Comparison of ENCODE assay signal across 25 cellular contexts in genomic region chr6:3856576-3856975, GRCh38.
"Had no signal": no experiment of that assay in that cellular context is flagged by ENCODE, and none has a peak within 500 bp of the region (broad histone marks: within the 10 kb centered on the region; RNA-seq: fewer than 3 reads in every experiment).

No MANE protein-coding gene starts in this region.

- H3K4me3 Mint-ChIP-seq: mesothelial cell of epicardium; naive B cell; natural killer cell; stimulated activated memory B cell treated with anti-CD40 and anti-IgM and Interleukin-4, amounts not matched to agents 10 μg/mL and 1 μg/mL and 100 μg/mL, for 72 hours; stimulated activated naive CD8-positive, alpha-beta T cell treated with anti-CD3 and anti-CD28 coated beads, Interleukin-15, amount 100 ng/mL, for 72 hours had no signal

- H3K27ac Mint-ChIP-seq: natural killer cell; stimulated activated memory B cell treated with anti-CD40 and anti-IgM and Interleukin-4, amounts not matched to agents 10 μg/mL and 1 μg/mL and 100 μg/mL, for 72 hours; stimulated activated naive CD8-positive, alpha-beta T cell treated with anti-CD3 and anti-CD28 coated beads, Interleukin-15, amount 100 ng/mL, for 72 hours had no signal

- H3K9me3 Mint-ChIP-seq: natural killer cell had no signal

- H3K4me1 ChIP-seq: left lung, pancreas, prostate gland, sigmoid colon, spleen, uterus had no signal

- H3K27ac ChIP-seq: left lung, pancreas, prostate gland, sigmoid colon, spleen, transverse colon, uterus had no signal

- H3K9me3 ChIP-seq: left lung, pancreas, prostate gland, sigmoid colon, transverse colon, uterus had no signal

- H3K36me3 ChIP-seq: left lung, pancreas, prostate gland, sigmoid colon, spleen, transverse colon, uterus had no signal

- H3K4me3 ChIP-seq: left lung, lung, pancreas, prostate gland, sigmoid colon, spleen, transverse colon, uterus had no signal

- ATAC-seq: left cardiac atrium; left lung; natural killer cell; pancreas; right cardiac atrium; stimulated activated memory B cell treated with anti-CD40 and anti-IgM and Interleukin-4, amounts not matched to agents 10 μg/mL and 1 μg/mL and 100 μg/mL, for 72 hours; stimulated activated naive CD8-positive, alpha-beta T cell treated with anti-CD3 and anti-CD28 coated beads, Interleukin-15, amount 100 ng/mL, for 72 hours had no signal

- H3K4me1 Mint-ChIP-seq: naive B cell; natural killer cell; stimulated activated memory B cell treated with anti-CD40 and anti-IgM and Interleukin-4, amounts not matched to agents 10 μg/mL and 1 μg/mL and 100 μg/mL, for 72 hours; stimulated activated naive CD8-positive, alpha-beta T cell treated with anti-CD3 and anti-CD28 coated beads, Interleukin-15, amount 100 ng/mL, for 72 hours had no signal

- DNase-seq: hippocampal formation; kidney glomerular epithelial cell; left cardiac atrium; left lung; mesendoderm; naive B cell; natural killer cell; nucleus accumbens; pancreas; retina; right cardiac atrium; sigmoid colon; small intestine; spleen; stimulated activated CD4-positive, alpha-beta T cell treated with anti-CD3 and anti-CD28 coated beads, Interleukin-4, amount 100 ng/mL, for 24 hours; stimulated activated CD8-positive, alpha-beta memory T cell treated with anti-CD3 and anti-CD28 coated beads, Interleukin-4, amount 100 ng/mL, for 48 hours; stimulated activated naive CD4-positive, alpha-beta T cell treated with Interleukin-2 at 50 U/mL for 16 hours; stimulated activated naive CD8-positive, alpha-beta T cell treated with anti-CD3 and anti-CD28 coated beads, Interleukin-15, amount 100 ng/mL, for 72 hours; substantia nigra; transverse colon; uterus had no signal

- H3K27me3 ChIP-seq: left lung, pancreas, sigmoid colon, transverse colon, uterus had no signal

- H3K36me3 Mint-ChIP-seq: mesothelial cell of epicardium, natural killer cell had no signal
